Comparison of ENCODE assay signal across 1 cellular context in genomic region chr3:4981688-4982494, GRCh38.
TF ChIP-seq lines count a peak whose summit lies in the region.

No MANE protein-coding gene starts in this region.

TF ChIP-seq in GM12878, 131 proteins besides CTCF, POLR2A, EP300 and RAD21 (continued from another document and continues in another):
- no peak for TF ChIP-seq HSF1 (IDR thresholded peaks at IDR 0.05; ENCODE audit: low read depth, low read length)
- TF ChIP-seq IRF5 (IDR thresholded peaks at IDR 0.05; ENCODE audit: borderline replicate concordance): no peak
- TF ChIP-seq CHD1 (IDR thresholded peaks at IDR 0.05; ENCODE audit: low read depth, low read length): no peak
- no peak; the same call in 1 of the 2 replicates for TF ChIP-seq WRNIP1 (IDR thresholded peaks at IDR 0.05; ENCODE audit: borderline replicate concordance, low read depth, low read length)
- no peak for TF ChIP-seq ZNF24 (IDR thresholded peaks at IDR 0.05)
- TF ChIP-seq NFYA (IDR thresholded peaks at IDR 0.05; ENCODE audit: borderline replicate concordance, low read depth, low read length): no peak
- TF ChIP-seq MEF2A (IDR thresholded peaks at IDR 0.05; ENCODE audit: insufficient read depth, low read depth, low read length): no peak
- TF ChIP-seq EED (IDR thresholded peaks at IDR 0.05; ENCODE audit: low read depth): peak; percentile 88
- TF ChIP-seq BCL11A (IDR thresholded peaks at IDR 0.05; ENCODE audit: low read depth, low read length): no peak
- TF ChIP-seq RBBP5 (conservative IDR thresholded peaks at IDR 0.05): no peak
- no peak for TF ChIP-seq KAT2A (conservative IDR thresholded peaks at IDR 0.05; ENCODE audit: control insufficient read depth, low read depth, low read length)
- TF ChIP-seq CEBPB (IDR thresholded peaks at IDR 0.05; ENCODE audit: borderline replicate concordance in 1 of 2, low read depth in 2 of 2, low read length in 2 of 2): peak in 1 of 2 experiments; percentile 72; a peak in 1 of 4 replicates
- no peak for TF ChIP-seq BMI1 (IDR thresholded peaks at IDR 0.05; ENCODE audit: borderline replicate concordance)
- no peak for TF ChIP-seq DPF2 (IDR thresholded peaks at IDR 0.05)
- 0 out of 2 replicates have a peak, but pooled peaks have one; percentile 21 for TF ChIP-seq ZSCAN29 (IDR thresholded peaks at IDR 0.05)
- TF ChIP-seq TBL1XR1 (IDR thresholded peaks at IDR 0.05; ENCODE audit: low read depth, low read length): 0 out of 2 replicates have a peak, but pooled peaks have one; percentile 1
- TF ChIP-seq SREBF1 (IDR thresholded peaks at IDR 0.05; ENCODE audit: low read length): no peak
- TF ChIP-seq SIX5 (IDR thresholded peaks at IDR 0.05; ENCODE audit: low read depth, low read length, severe bottlenecking): no peak
- no peak for TF ChIP-seq HCFC1 (IDR thresholded peaks at IDR 0.05; ENCODE audit: low read length)
- no peak; the same call in 1 of the 2 replicates for TF ChIP-seq CHD2 (IDR thresholded peaks at IDR 0.05; ENCODE audit: borderline replicate concordance, low read depth, low read length)
- TF ChIP-seq STAT3 (IDR thresholded peaks at IDR 0.05; ENCODE audit: low read depth, low read length): no peak
- peak; percentile 78; the same call in 1 of the 2 replicates for TF ChIP-seq SMAD5 (IDR thresholded peaks at IDR 0.05; ENCODE audit: low read depth)
- peak; percentile 84 to 91 for TF ChIP-seq IKZF2 (IDR thresholded peaks at IDR 0.05)
- peak; percentile 88 for TF ChIP-seq IKZF1 (conservative IDR thresholded peaks at IDR 0.05)
- no peak for TF ChIP-seq E2F4 (IDR thresholded peaks at IDR 0.05; ENCODE audit: low read depth, low read length)
- no peak for TF ChIP-seq ZNF384 (IDR thresholded peaks at IDR 0.05; ENCODE audit: borderline replicate concordance, low read depth, low read length)
- no peak for TF ChIP-seq HDAC6 (IDR thresholded peaks at IDR 0.05; ENCODE audit: unreplicated experiment)
- TF ChIP-seq NBN (IDR thresholded peaks at IDR 0.05): no peak
- no peak for TF ChIP-seq PBX3 (IDR thresholded peaks at IDR 0.05; ENCODE audit: insufficient replicate concordance, low read depth, low read length)
- TF ChIP-seq PAX8 (IDR thresholded peaks at IDR 0.05): no peak
- no peak for TF ChIP-seq JUNB (IDR thresholded peaks at IDR 0.05)
- no peak for TF ChIP-seq SMARCA5 (IDR thresholded peaks at IDR 0.05)
- TF ChIP-seq MLLT1 (IDR thresholded peaks at IDR 0.05): peak; percentile 68; the same call in 1 of the 2 replicates
- no peak for TF ChIP-seq ATF7 (IDR thresholded peaks at IDR 0.05; ENCODE audit: low read depth)
- peak; percentile 88 for TF ChIP-seq RELB (IDR thresholded peaks at IDR 0.05; ENCODE audit: low read depth)
- no peak for TF ChIP-seq ETV6 (conservative IDR thresholded peaks at IDR 0.05 in 1 of 2, IDR thresholded peaks at IDR 0.05 in 1 of 2; ENCODE audit: borderline replicate concordance in 1 of 2, low read depth in 1 of 2)
- no peak for TF ChIP-seq FOXK2 (IDR thresholded peaks at IDR 0.05)
- TF ChIP-seq RFX5 (IDR thresholded peaks at IDR 0.05; ENCODE audit: low read depth, low read length): no peak
- TF ChIP-seq ZZZ3 (IDR thresholded peaks at IDR 0.05; ENCODE audit: control insufficient read depth, insufficient read length, low read depth): no peak
- no peak for TF ChIP-seq BCL3 (IDR thresholded peaks at IDR 0.05; ENCODE audit: borderline replicate concordance, insufficient read depth, low read depth, low read length, poor library complexity, severe bottlenecking)
- no peak for TF ChIP-seq NKRF (conservative IDR thresholded peaks at IDR 0.05)
- no peak for TF ChIP-seq USF1 (IDR thresholded peaks at IDR 0.05; ENCODE audit: borderline replicate concordance, extremely low read length, insufficient read depth, low read depth, low read length)
- no peak for TF ChIP-seq HDGF (IDR thresholded peaks at IDR 0.05)
- TF ChIP-seq CREM (IDR thresholded peaks at IDR 0.05; ENCODE audit: low read depth): no peak
- no peak for TF ChIP-seq EGR1 (IDR thresholded peaks at IDR 0.05; ENCODE audit: borderline replicate concordance in 1 of 2, low read depth in 2 of 2, low read length in 2 of 2)
- 0 out of 2 replicates have a peak, but pooled peaks have one; percentile 39 for TF ChIP-seq SIN3A (IDR thresholded peaks at IDR 0.05; ENCODE audit: low read depth, low read length)
- TF ChIP-seq BCLAF1 (IDR thresholded peaks at IDR 0.05): no peak
- TF ChIP-seq PKNOX1 (IDR thresholded peaks at IDR 0.05): no peak
